In genomic region chr15:70597945-70598344, GRCh38 we compare ENCODE assay signal across 23 cellular contexts.
"Had no signal": no experiment of that assay in that cellular context is flagged by ENCODE, and none has a peak within 500 bp of the region (broad histone marks: within the 10 kb centered on the region; RNA-seq: fewer than 3 reads in every experiment).

No MANE protein-coding gene starts in this region.

- H3K27ac ChIP-seq: coronary artery, dorsolateral prefrontal cortex, esophagus squamous epithelium, gastrocnemius medialis, heart right ventricle, left lung, lower lobe of right lung had no signal

- FAIRE-seq: colon, endothelial cell of umbilical vein, islet of Langerhans, keratinocyte had no signal

- ATAC-seq: gastrocnemius medialis; heart right ventricle; left cardiac atrium; left lung; left ventricle myocardium superior; lower lobe of right lung; mucosa of descending colon; naive thymus-derived CD4-positive, alpha-beta T cell had no signal

- DNase-seq: dorsolateral prefrontal cortex; effector CD4-positive, alpha-beta T cell; effector memory CD4-positive, alpha-beta T cell; esophagus squamous epithelium; foreskin melanocyte; gastrocnemius medialis; glutamatergic neuron; head of caudate nucleus; heart right ventricle; hippocampal formation; left cardiac atrium; left lung; left ventricle myocardium superior; lower lobe of right lung; mesenchymal stem cell; mucosa of descending colon; naive thymus-derived CD4-positive, alpha-beta T cell had no signal

- H3K36me3 ChIP-seq: esophagus squamous epithelium, gastrocnemius medialis, heart right ventricle, left lung, lower lobe of right lung had no signal

- H3K4me3 ChIP-seq: coronary artery, dorsolateral prefrontal cortex, esophagus squamous epithelium, gastrocnemius medialis, heart right ventricle, left lung, lower lobe of right lung, mucosa of descending colon had no signal

- H3K4me1 Mint-ChIP-seq: mesothelial cell of epicardium had no signal

- H3K27me3 ChIP-seq: gastrocnemius medialis, heart right ventricle, left lung had no signal

- H3K4me1 ChIP-seq: esophagus squamous epithelium, gastrocnemius medialis, heart right ventricle, left lung, lower lobe of right lung had no signal

- H3K4me3 Mint-ChIP-seq: mesothelial cell of epicardium; naive thymus-derived CD4-positive, alpha-beta T cell had no signal
